10 cellular contexts compared by ENCODE assay signal in genomic region chr3:43104786-43105185, GRCh38. TPM values are rescaled to one million over a fixed set of nuclear protein-coding genes. Genes with fewer than 3 reads are reported as not detected.
DNase-seq lines count a peak whose midpoint lies in the region; ATAC-seq and TF ChIP-seq lines count a peak whose summit lies in the region.
"Had no signal": no experiment of that assay in that cellular context is flagged by ENCODE, and none has a peak within 500 bp of the region (broad histone marks: within the 10 kb centered on the region; RNA-seq: fewer than 3 reads in every experiment).

No MANE protein-coding gene starts in this region.

- no peaks in the 10 kb centered on the region for H3K36me3 Mint-ChIP-seq in activated naive CD4-positive, alpha-beta T cell treated with anti-CD3 and anti-CD28 coated beads, Interleukin-2, amount 10 ng/mL, durations not matched to agents 7 days and 5 days
- peaks cover 0 to 5% of the 10 kb centered on the region in 2 donors for H3K36me3 Mint-ChIP-seq in activated naive CD4-positive, alpha-beta T cell treated with anti-CD3 and anti-CD28 coated beads, Interleukin-2, amount 50 U/mL, for 72 hours

- no peak overlapping the region for H2BK5ac ChIP-seq in mesendoderm (ENCODE audit: low read length)

- no peak for TF ChIP-seq POLR2A in uterus (IDR thresholded peaks at IDR 0.05)

- intact Hi-C loops in uterus (cut with DNase I; ENCODE audit: low total_unique reads), result loop anchor here (10.0 kb wide), 1 partner anchor 140 kb away; no protein-coding TSS in a partner anchor

- H3K56ac ChIP-seq in mesendoderm (ENCODE audit: low read length), result no peak overlapping the region

- H3K9ac ChIP-seq in mesendoderm (ENCODE audit: low read length), result no peak overlapping the region

- H2BK120ac ChIP-seq in mesendoderm (ENCODE audit: low read depth, low read length), result no peak overlapping the region

- H3K79me2 ChIP-seq in mesendoderm (ENCODE audit: control insufficient read depth, insufficient read depth, low read length), result no peaks in the 10 kb centered on the region

- H3K4me1 ChIP-seq in mesendoderm (ENCODE audit: control insufficient read depth, low read depth, low read length), result no peaks in the 10 kb centered on the region
- peaks cover 0 to 3% of the 10 kb centered on the region in 2 donors for H3K4me1 ChIP-seq in uterus

- no peaks in the 10 kb centered on the region for H3K79me1 ChIP-seq in mesendoderm (ENCODE audit: low read length)

- H3K23ac ChIP-seq in mesendoderm (ENCODE audit: low read length), result no peak overlapping the region

- no peaks in the 10 kb centered on the region for H3K36me3 ChIP-seq in mesendoderm (ENCODE audit: control insufficient read depth, insufficient read depth, low read length)
- no peaks in the 10 kb centered on the region for H3K36me3 ChIP-seq in uterus

- H3K27me3 ChIP-seq in mesendoderm (ENCODE audit: insufficient read depth, low read length, poor library complexity) (no peaks in the 10 kb centered on the region), uterus (no peaks in the 10 kb centered on the region)

- no peaks in the 10 kb centered on the region for H3K27me3 Mint-ChIP-seq in activated naive CD4-positive, alpha-beta T cell treated with anti-CD3 and anti-CD28 coated beads, Interleukin-2, amount 10 ng/mL, durations not matched to agents 7 days and 5 days

- H3K4me3 Mint-ChIP-seq in activated naive CD4-positive, alpha-beta T cell treated with anti-CD3 and anti-CD28 coated beads, Interleukin-2, amount 10 ng/mL, durations not matched to agents 7 days and 5 days, result peak overlapping the region; percentile 71

- H3K4me2 ChIP-seq in mesendoderm (ENCODE audit: low read length), result peak overlapping the region; percentile 47

- H3K27ac Mint-ChIP-seq in activated naive CD4-positive, alpha-beta T cell treated with anti-CD3 and anti-CD28 coated beads, Interleukin-2, amount 10 ng/mL, durations not matched to agents 7 days and 5 days, result no peak overlapping the region
- H3K27ac Mint-ChIP-seq in activated naive CD4-positive, alpha-beta T cell treated with anti-CD3 and anti-CD28 coated beads, Interleukin-2, amount 50 U/mL, for 72 hours, result no peak overlapping the region

- no peak for ATAC-seq in activated naive CD4-positive, alpha-beta T cell treated with anti-CD3 and anti-CD28 coated beads, Interleukin-2, amount 50 U/mL, for 72 hours
- no peak for ATAC-seq in HG02571 (IDR thresholded peaks at IDR 0.05; ENCODE audit: unreplicated experiment)

- H3K4me3 ChIP-seq in mesendoderm (ENCODE audit: low read length) (no peak overlapping the region), uterus (peak overlapping the region; percentile 83 to 92)

- H3K18ac ChIP-seq in mesendoderm (ENCODE audit: low read length), result no peak overlapping the region

- WGBS in mesendoderm (ENCODE audit: extremely low coverage, insufficient coverage, low lambda C conversion rate), result no CpG with 5 or more reads among the region's 11 CpGs

- no peak overlapping the region for H4K8ac ChIP-seq in mesendoderm (ENCODE audit: low read depth, low read length)

- CTCF ChIA-PET in activated naive CD4-positive, alpha-beta T cell treated with anti-CD3 and anti-CD28 coated beads, Interleukin-2, amount 10 ng/mL, durations not matched to agents 7 days and 5 days (lab: Charles Lee), result interaction anchor here (1.4 to 2.0 kb wide), 3 partner anchors 8 to 398 kb away, joined by 3 to 6 read pairs (median 4); no protein-coding TSS in a partner anchor

- no peak overlapping the region for H3K4ac ChIP-seq in mesendoderm (ENCODE audit: low read depth, low read length)

- H2AK5ac ChIP-seq in mesendoderm (ENCODE audit: low read length), result no peak overlapping the region

- H4K5ac ChIP-seq in mesendoderm (ENCODE audit: low read length), result no peak overlapping the region

- DNase-seq in activated naive CD4-positive, alpha-beta T cell treated with anti-CD3 and anti-CD28 coated beads, Interleukin-2, amount 10 ng/mL, durations not matched to agents 7 days and 5 days, result no peak
- DNase-seq in activated naive CD4-positive, alpha-beta T cell treated with anti-CD3 and anti-CD28 coated beads, Interleukin-2, amount 50 U/mL, for 72 hours (ENCODE audit: low spot score in 2 of 2), result no peak
- DNase-seq in cerebellar cortex (ENCODE audit: low spot score), result peak; percentile 51
- DNase-seq in mesendoderm, result no peak
- no peak for DNase-seq in uterus
- DNase-seq in stimulated activated CD4-positive, alpha-beta T cell treated with anti-CD3 and anti-CD28 coated beads, Interleukin-15, amount 100 ng/mL, for 24 hours, result no peak
- no peak for DNase-seq in islet precursor cell
- DNase-seq: DMS79 had no signal

- H2BK15ac ChIP-seq in mesendoderm (replicated peaks; ENCODE audit: low read depth), result no peak overlapping the region

- no peak for TF ChIP-seq CTCF in uterus (IDR thresholded peaks at IDR 0.05)

- H3K9me3 Mint-ChIP-seq in activated naive CD4-positive, alpha-beta T cell treated with anti-CD3 and anti-CD28 coated beads, Interleukin-2, amount 10 ng/mL, durations not matched to agents 7 days and 5 days, result no peaks in the 10 kb centered on the region
- H3K9me3 Mint-ChIP-seq in activated naive CD4-positive, alpha-beta T cell treated with anti-CD3 and anti-CD28 coated beads, Interleukin-2, amount 50 U/mL, for 72 hours, result peaks cover 0 to 5% of the 10 kb centered on the region in 2 donors

- peaks cover 18% of the 10 kb centered on the region for H3K4me1 Mint-ChIP-seq in activated naive CD4-positive, alpha-beta T cell treated with anti-CD3 and anti-CD28 coated beads, Interleukin-2, amount 10 ng/mL, durations not matched to agents 7 days and 5 days

- H3K27ac ChIP-seq in mesendoderm (ENCODE audit: low read depth, low read length), result no peak overlapping the region
- peak overlapping the region; percentile 96 for H3K27ac ChIP-seq in uterus

- H3K9me3 ChIP-seq in uterus, result no peaks in the 10 kb centered on the region

RNA-seq across cellular contexts. Expression of gene POMGNT2, which starts 1.1 kb away (rescaled TPM):
- total RNA-seq in activated naive CD4-positive, alpha-beta T cell treated with anti-CD3 and anti-CD28 coated beads, Interleukin-2, amount 50 U/mL, for 72 hours, result 1 to 10 TPM; 4.1 to 6.4 TPM
- 10.2 TPM for polyA plus RNA-seq in mesendoderm (2013, experiment 1 of 2)
- 10.2 TPM for polyA plus RNA-seq in mesendoderm (2013, experiment 2 of 2)
- total RNA-seq in uterus, result 100 to 1,000 TPM in 1 of 4 donors, 10 to 100 TPM in 3; 17.6 to 103 (median 57.7) TPM
- total RNA-seq: OCI-LY7 had no signal
